1 cellular context compared by ENCODE assay signal in genomic region chr6:43172127-43173007, GRCh38.
TF ChIP-seq lines count a peak whose summit lies in the region.

No MANE protein-coding gene starts in this region.

TF ChIP-seq in HEK293, 187 proteins besides CTCF, POLR2A, EP300 and RAD21 (continued from another document and continues in another):
- TF ChIP-seq, protein P1, sequence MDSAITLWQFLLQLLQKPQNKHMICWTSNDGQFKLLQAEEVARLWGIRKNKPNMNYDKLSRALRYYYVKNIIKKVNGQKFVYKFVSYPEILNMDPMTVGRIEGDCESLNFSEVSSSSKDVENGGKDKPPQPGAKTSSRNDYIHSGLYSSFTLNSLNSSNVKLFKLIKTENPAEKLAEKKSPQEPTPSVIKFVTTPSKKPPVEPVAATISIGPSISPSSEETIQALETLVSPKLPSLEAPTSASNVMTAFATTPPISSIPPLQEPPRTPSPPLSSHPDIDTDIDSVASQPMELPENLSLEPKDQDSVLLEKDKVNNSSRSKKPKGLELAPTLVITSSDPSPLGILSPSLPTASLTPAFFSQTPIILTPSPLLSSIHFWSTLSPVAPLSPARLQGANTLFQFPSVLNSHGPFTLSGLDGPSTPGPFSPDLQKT (IDR thresholded peaks at IDR 0.05; ENCODE audit: borderline replicate concordance, low read depth, low read length) = no peak
- no peak for TF ChIP-seq ZNF350 (tag by site-specific recombination; IDR thresholded peaks at IDR 0.05)
- TF ChIP-seq ZNF148 (tag by site-specific recombination; IDR thresholded peaks at IDR 0.05; ENCODE audit: borderline replicate concordance) = no peak
- TF ChIP-seq ZNF629 (tag by site-specific recombination; IDR thresholded peaks at IDR 0.05) = peak; percentile 26; the same call in 1 of the 2 replicates
- no peak for TF ChIP-seq SCRT2 (tag by site-specific recombination; IDR thresholded peaks at IDR 0.05)
- no peak for TF ChIP-seq ZNF324 (tag by site-specific recombination; IDR thresholded peaks at IDR 0.05)
- no peak for TF ChIP-seq ZNF530 (tag by site-specific recombination; IDR thresholded peaks at IDR 0.05; ENCODE audit: low read depth)
- TF ChIP-seq GLIS1 (tag by site-specific recombination; IDR thresholded peaks at IDR 0.05) = peak; percentile 92
- peak; percentile 83 for TF ChIP-seq SP2 (tag by site-specific recombination; IDR thresholded peaks at IDR 0.05)
- TF ChIP-seq ZNF175 (tag by site-specific recombination; IDR thresholded peaks at IDR 0.05) = no peak
- TF ChIP-seq, protein P2, sequence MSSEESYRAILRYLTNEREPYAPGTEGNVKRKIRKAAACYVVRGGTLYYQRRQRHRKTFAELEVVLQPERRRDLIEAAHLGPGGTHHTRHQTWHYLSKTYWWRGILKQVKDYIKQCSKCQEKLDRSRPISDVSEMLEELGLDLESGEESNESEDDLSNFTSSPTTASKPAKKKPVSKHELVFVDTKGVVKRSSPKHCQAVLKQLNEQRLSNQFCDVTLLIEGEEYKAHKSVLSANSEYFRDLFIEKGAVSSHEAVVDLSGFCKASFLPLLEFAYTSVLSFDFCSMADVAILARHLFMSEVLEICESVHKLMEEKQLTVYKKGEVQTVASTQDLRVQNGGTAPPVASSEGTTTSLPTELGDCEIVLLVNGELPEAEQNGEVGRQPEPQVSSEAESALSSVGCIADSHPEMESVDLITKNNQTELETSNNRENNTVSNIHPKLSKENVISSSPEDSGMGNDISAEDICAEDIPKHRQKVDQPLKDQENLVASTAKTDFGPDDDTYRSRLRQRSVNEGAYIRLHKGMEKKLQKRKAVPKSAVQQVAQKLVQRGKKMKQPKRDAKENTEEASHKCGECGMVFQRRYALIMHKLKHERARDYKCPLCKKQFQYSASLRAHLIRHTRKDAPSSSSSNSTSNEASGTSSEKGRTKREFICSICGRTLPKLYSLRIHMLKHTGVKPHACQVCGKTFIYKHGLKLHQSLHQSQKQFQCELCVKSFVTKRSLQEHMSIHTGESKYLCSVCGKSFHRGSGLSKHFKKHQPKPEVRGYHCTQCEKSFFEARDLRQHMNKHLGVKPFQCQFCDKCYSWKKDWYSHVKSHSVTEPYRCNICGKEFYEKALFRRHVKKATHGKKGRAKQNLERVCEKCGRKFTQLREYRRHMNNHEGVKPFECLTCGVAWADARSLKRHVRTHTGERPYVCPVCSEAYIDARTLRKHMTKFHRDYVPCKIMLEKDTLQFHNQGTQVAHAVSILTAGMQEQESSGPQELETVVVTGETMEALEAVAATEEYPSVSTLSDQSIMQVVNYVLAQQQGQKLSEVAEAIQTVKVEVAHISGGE (tag by site-specific recombination; conservative IDR thresholded peaks at IDR 0.05; ENCODE audit: low read depth) = peak; percentile 57
- no peak for TF ChIP-seq ZNF488 (tag by site-specific recombination; IDR thresholded peaks at IDR 0.05)
- TF ChIP-seq INSM2 (tag by site-specific recombination; IDR thresholded peaks at IDR 0.05) = no peak; the same call in none of the 2 replicates
- TF ChIP-seq, protein P3, sequence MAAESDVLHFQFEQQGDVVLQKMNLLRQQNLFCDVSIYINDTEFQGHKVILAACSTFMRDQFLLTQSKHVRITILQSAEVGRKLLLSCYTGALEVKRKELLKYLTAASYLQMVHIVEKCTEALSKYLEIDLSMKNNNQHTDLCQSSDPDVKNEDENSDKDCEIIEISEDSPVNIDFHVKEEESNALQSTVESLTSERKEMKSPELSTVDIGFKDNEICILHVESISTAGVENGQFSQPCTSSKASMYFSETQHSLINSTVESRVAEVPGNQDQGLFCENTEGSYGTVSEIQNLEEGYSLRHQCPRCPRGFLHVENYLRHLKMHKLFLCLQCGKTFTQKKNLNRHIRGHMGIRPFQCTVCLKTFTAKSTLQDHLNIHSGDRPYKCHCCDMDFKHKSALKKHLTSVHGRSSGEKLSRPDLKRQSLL (tag by site-specific recombination; IDR thresholded peaks at IDR 0.05) = no peak
- no peak for TF ChIP-seq ZNF830 (tag by site-specific recombination; IDR thresholded peaks at IDR 0.05; ENCODE audit: low read depth)
- no peak for TF ChIP-seq ZNF701 (tag by site-specific recombination; IDR thresholded peaks at IDR 0.05)
- TF ChIP-seq ZSCAN16 (tag by site-specific recombination; IDR thresholded peaks at IDR 0.05) = no peak
- TF ChIP-seq, protein P4, sequence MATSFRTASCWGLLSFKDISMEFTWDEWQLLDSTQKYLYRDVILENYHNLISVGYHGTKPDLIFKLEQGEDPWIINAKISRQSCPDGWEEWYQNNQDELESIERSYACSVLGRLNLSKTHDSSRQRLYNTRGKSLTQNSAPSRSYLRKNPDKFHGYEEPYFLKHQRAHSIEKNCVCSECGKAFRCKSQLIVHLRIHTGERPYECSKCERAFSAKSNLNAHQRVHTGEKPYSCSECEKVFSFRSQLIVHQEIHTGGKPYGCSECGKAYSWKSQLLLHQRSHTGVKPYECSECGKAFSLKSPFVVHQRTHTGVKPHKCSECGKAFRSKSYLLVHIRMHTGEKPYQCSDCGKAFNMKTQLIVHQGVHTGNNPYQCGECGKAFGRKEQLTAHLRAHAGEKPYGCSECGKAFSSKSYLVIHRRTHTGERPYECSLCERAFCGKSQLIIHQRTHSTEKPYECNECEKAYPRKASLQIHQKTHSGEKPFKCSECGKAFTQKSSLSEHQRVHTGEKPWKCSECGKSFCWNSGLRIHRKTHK (tag by site-specific recombination; IDR thresholded peaks at IDR 0.05) = no peak
- TF ChIP-seq ZNF747 (tag by site-specific recombination; IDR thresholded peaks at IDR 0.05) = no peak
- 0 out of 2 replicates have a peak, but pooled peaks have one; percentile 9 for TF ChIP-seq YY2 (tag by site-specific recombination; IDR thresholded peaks at IDR 0.05)
- TF ChIP-seq ZBTB20 (tag by site-specific recombination; IDR thresholded peaks at IDR 0.05) = peak; percentile 99
- no peak for TF ChIP-seq ZNF433 (tag by site-specific recombination; IDR thresholded peaks at IDR 0.05; ENCODE audit: low read depth)
- no peak for TF ChIP-seq ZNF529 (tag by site-specific recombination; IDR thresholded peaks at IDR 0.05; ENCODE audit: insufficient replicate concordance)
- TF ChIP-seq ZNF112 (tag by site-specific recombination; IDR thresholded peaks at IDR 0.05) = no peak
- TF ChIP-seq ZNF292 (tag by site-specific recombination; IDR thresholded peaks at IDR 0.05; ENCODE audit: borderline replicate concordance, low read depth) = no peak
- TF ChIP-seq REPIN1 (tag by site-specific recombination; IDR thresholded peaks at IDR 0.05; ENCODE audit: low read depth) = no peak
- no peak for TF ChIP-seq ZNF768 (tag by site-specific recombination; IDR thresholded peaks at IDR 0.05)
- peak; percentile 24; the same call in 1 of the 2 replicates for TF ChIP-seq PRDM10 (tag by site-specific recombination; IDR thresholded peaks at IDR 0.05)
- peak; percentile 89 for TF ChIP-seq ZFHX2 (tag by site-specific recombination; conservative IDR thresholded peaks at IDR 0.05)
- TF ChIP-seq TCF7L2 (IDR thresholded peaks at IDR 0.05; ENCODE audit: borderline replicate concordance, low read depth, low read length) = no peak
- no peak for TF ChIP-seq ZNF221 (tag by site-specific recombination; IDR thresholded peaks at IDR 0.05; ENCODE audit: borderline replicate concordance)
- no peak for TF ChIP-seq SETDB1 (IDR thresholded peaks at IDR 0.05; ENCODE audit: insufficient read length, low read length)
- peak; percentile 58 for TF ChIP-seq ZXDB (tag by site-specific recombination; IDR thresholded peaks at IDR 0.05)
- TF ChIP-seq BCL11B (tag by site-specific recombination; IDR thresholded peaks at IDR 0.05; ENCODE audit: low read depth) = no peak; the same call in 1 of the 2 replicates
- TF ChIP-seq ZNF658 (tag by site-specific recombination; IDR thresholded peaks at IDR 0.05) = no peak
- no peak for TF ChIP-seq ZNF560 (tag by site-specific recombination; IDR thresholded peaks at IDR 0.05; ENCODE audit: borderline replicate concordance)
- peak; percentile 70 for TF ChIP-seq ZNF501 (tag by site-specific recombination; IDR thresholded peaks at IDR 0.05)
- TF ChIP-seq ZNF513 (tag by site-specific recombination; IDR thresholded peaks at IDR 0.05) = no peak
- TF ChIP-seq, protein P5, sequence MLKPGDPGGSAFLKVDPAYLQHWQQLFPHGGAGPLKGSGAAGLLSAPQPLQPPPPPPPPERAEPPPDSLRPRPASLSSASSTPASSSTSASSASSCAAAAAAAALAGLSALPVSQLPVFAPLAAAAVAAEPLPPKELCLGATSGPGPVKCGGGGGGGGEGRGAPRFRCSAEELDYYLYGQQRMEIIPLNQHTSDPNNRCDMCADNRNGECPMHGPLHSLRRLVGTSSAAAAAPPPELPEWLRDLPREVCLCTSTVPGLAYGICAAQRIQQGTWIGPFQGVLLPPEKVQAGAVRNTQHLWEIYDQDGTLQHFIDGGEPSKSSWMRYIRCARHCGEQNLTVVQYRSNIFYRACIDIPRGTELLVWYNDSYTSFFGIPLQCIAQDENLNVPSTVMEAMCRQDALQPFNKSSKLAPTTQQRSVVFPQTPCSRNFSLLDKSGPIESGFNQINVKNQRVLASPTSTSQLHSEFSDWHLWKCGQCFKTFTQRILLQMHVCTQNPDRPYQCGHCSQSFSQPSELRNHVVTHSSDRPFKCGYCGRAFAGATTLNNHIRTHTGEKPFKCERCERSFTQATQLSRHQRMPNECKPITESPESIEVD (tag by site-specific recombination; IDR thresholded peaks at IDR 0.05) = no peak
- TF ChIP-seq ZNF571 (tag by site-specific recombination; IDR thresholded peaks at IDR 0.05) = no peak
- peak; percentile 97 for TF ChIP-seq GLIS2 (tag by site-specific recombination; IDR thresholded peaks at IDR 0.05)
- no peak; the same call in 1 of the 2 replicates for TF ChIP-seq ZNF394 (tag by site-specific recombination; IDR thresholded peaks at IDR 0.05; ENCODE audit: borderline replicate concordance)
